In the genomic region with DNA sequence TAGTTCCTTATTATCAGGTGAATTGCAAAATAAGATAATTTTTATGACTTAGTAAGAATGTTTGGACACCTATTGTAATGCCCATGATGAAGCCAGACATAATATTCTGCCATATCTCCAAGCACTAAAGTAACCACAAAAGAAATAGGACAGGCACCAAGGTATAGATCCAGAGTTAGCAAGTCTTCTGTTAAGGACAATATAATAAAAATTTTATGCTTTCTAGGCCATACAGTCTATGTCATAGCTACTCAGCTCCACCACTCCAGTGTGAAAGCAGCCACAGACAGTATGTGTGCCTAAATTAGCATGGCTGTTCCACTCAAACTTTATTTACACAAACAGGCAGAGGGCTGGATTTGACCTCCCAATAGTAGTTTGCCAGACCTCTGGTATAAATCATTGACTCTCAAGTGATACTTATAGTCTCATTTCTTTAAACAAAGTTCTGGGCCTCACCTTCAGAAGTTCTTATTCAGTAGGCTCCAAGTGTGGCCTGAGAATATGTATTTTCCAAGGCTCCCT, we compare ENCODE assay signal across 1 cellular context.
TF ChIP-seq lines count a peak whose summit lies in the region.

No MANE protein-coding gene starts in this region.

TF ChIP-seq in IMR-90, 13 proteins besides CTCF, POLR2A, EP300 and RAD21 (continued from another document):
- TF ChIP-seq, protein P1, sequence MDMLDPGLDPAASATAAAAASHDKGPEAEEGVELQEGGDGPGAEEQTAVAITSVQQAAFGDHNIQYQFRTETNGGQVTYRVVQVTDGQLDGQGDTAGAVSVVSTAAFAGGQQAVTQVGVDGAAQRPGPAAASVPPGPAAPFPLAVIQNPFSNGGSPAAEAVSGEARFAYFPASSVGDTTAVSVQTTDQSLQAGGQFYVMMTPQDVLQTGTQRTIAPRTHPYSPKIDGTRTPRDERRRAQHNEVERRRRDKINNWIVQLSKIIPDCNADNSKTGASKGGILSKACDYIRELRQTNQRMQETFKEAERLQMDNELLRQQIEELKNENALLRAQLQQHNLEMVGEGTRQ (IDR thresholded peaks at IDR 0.05; ENCODE audit: low read depth, low read length), result no peak
- no peak for TF ChIP-seq MAZ (IDR thresholded peaks at IDR 0.05; ENCODE audit: borderline replicate concordance, low read depth, low read length)
- TF ChIP-seq NFE2L2 (IDR thresholded peaks at IDR 0.05; ENCODE audit: low read depth, low read length), result no peak
- TF ChIP-seq CHD1 (IDR thresholded peaks at IDR 0.05; ENCODE audit: low read depth, low read length), result no peak
- TF ChIP-seq CEBPB (IDR thresholded peaks at IDR 0.05; ENCODE audit: low read depth, low read length), result no peak
- no peak for TF ChIP-seq FOS (IDR thresholded peaks at IDR 0.05; ENCODE audit: low read depth, low read length)
- no peak for TF ChIP-seq SMC3 (IDR thresholded peaks at IDR 0.05; ENCODE audit: low read depth, low read length)
- no peak for TF ChIP-seq RFX5 (IDR thresholded peaks at IDR 0.05; ENCODE audit: low read depth, low read length)
- no peak for TF ChIP-seq RCOR1 (IDR thresholded peaks at IDR 0.05; ENCODE audit: insufficient replicate concordance, low read length)
- TF ChIP-seq MAFK (IDR thresholded peaks at IDR 0.05; ENCODE audit: low read depth, low read length), result no peak
- no peak for TF ChIP-seq ELK1 (IDR thresholded peaks at IDR 0.05; ENCODE audit: borderline replicate concordance, low read depth, low read length)
